Comparison of ENCODE assay signal across 18 cellular contexts in the genomic region with DNA sequence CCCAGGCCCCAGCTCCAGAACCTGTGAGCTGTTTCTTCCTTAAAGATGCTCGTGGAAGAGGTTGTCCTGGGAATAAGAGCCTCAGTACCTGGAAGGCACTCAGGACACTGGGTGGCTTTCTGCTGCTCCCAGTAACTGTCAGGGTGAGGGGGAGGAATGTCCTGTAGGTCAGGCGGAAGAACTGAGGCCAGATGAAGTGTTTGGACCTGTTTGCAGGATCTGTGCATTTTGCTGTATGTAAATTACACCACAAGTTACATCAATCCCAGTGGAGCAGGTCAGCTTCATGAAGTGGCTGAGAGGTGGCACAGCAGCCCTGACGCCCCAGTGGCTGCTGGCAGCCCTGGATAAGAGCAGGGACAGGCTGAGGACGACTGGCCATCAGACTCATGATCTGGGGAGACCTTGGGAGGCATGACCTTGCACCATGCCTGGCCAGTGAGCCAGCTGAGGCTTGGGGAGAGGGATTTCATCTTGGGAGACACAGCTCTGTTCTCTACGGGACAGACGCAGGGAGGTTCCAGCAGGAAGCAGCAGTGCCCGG. TPM values are rescaled to one million over a fixed set of nuclear protein-coding genes. Genes with fewer than 3 reads are reported as not detected.
DNase-seq lines count a peak whose midpoint lies in the region; FAIRE-seq and TF ChIP-seq lines count a peak whose summit lies in the region.
"Had no signal": no experiment of that assay in that cellular context is flagged by ENCODE, and none has a peak within 500 bp of the region (broad histone marks: within the 10 kb centered on the region; RNA-seq: fewer than 3 reads in every experiment).

No MANE protein-coding gene starts in this region.

- TF ChIP-seq POLR2A in sigmoid colon (IDR thresholded peaks at IDR 0.05), result no peak

- CTCF ChIA-PET in HEK293 (lab: Yijun Ruan, JAX), result interaction anchor here (0.6 to 3.4 kb wide), 3 partner anchors 13 to 142 kb away, joined by 3 to 20 read pairs (median 4); no protein-coding TSS in a partner anchor

- H3K9me3 ChIP-seq in HEK293 (ENCODE audit: control insufficient read depth, insufficient read depth, low read depth, low read length), result no peaks in the 10 kb centered on the region
- H3K9me3 ChIP-seq in astrocyte (ENCODE audit: insufficient read depth, low read depth, low read length), result no peaks in the 10 kb centered on the region
- H3K9me3 ChIP-seq in right atrium auricular region, result no peaks in the 10 kb centered on the region
- no peaks in the 10 kb centered on the region for H3K9me3 ChIP-seq in sigmoid colon

- intact Hi-C loops in sigmoid colon (cut with DNase I), result no loop called here

- FAIRE-seq in astrocyte (lab: Jason Lieb, UNC), result no peak

- H3K27ac Mint-ChIP-seq in astrocyte (ENCODE audit: unreplicated experiment), result no peak overlapping the region

- H3K79me2 ChIP-seq in astrocyte (ENCODE audit: insufficient read depth, low read length), result no peaks in the 10 kb centered on the region

- no peak overlapping the region for H3K9ac ChIP-seq in astrocyte (ENCODE audit: low read length)

- 55 to 60% methylated on average over 7 of the region's 7 CpGs for WGBS in sigmoid colon, 2 donors

- H3K4me3 ChIP-seq in HEK293 (ENCODE audit: low read depth, low read length) (no peak overlapping the region), astrocyte (ENCODE audit: insufficient read depth, low read depth, low read length) (no peak overlapping the region), right atrium auricular region (no peak overlapping the region), sigmoid colon (no peak overlapping the region), brain microvascular endothelial cell (ENCODE audit: low read depth, low read length) (no peak overlapping the region)
- H3K4me3 ChIP-seq: coronary artery had no signal

- H3K4me3 Mint-ChIP-seq in astrocyte (ENCODE audit: unreplicated experiment), result no peak overlapping the region
- H3K4me3 Mint-ChIP-seq: naive thymus-derived CD4-positive, alpha-beta T cell had no signal

- H3K27ac ChIP-seq in HEK293 (ENCODE audit: extremely low read depth, low read depth, low read length) (no peak overlapping the region; the same call in 1 of the 2 replicates), astrocyte (ENCODE audit: low read depth, low read length) (no peak overlapping the region), right atrium auricular region (peak overlapping the region; percentile 17 to 25), sigmoid colon (peak overlapping the region in 3 of 4 donors; percentile 40 to 52 (median 45)), brain microvascular endothelial cell (no peak overlapping the region)

- DNase-seq in astrocyte (ENCODE audit: low read depth), result no peak
- no peak for DNase-seq in right atrium auricular region (ENCODE audit: low spot score)
- no peak for DNase-seq in sigmoid colon
- DNase-seq in cerebellar cortex (ENCODE audit: low spot score), result no peak
- no peak for DNase-seq in NCI-H1048 (lab: John Stamatoyannopoulos, UW)
- DNase-seq in brain microvascular endothelial cell, result no peak
- no peak for DNase-seq in hippocampal formation (lab: John Stamatoyannopoulos, UW)
- DNase-seq: activated CD4-positive, alpha-beta T cell treated with anti-CD3 and anti-CD28 coated beads for 1 hour; KBM-7; naive thymus-derived CD4-positive, alpha-beta T cell; NCI-H1417 treated with DMSO at 0.1 percent for 48 hours; NCI-H446 treated with DMSO at 0.1 percent for 48 hours; OCI-M1; stimulated activated naive CD8-positive, alpha-beta T cell treated with anti-CD3 and anti-CD28 coated beads, Interleukin-15, Interleukin-2, amounts not matched to agents 100 U/mL and 50 U/mL, for 24 hours had no signal

- H3K9me3 Mint-ChIP-seq in astrocyte (ENCODE audit: unreplicated experiment), result no peaks in the 10 kb centered on the region
- H3K9me3 Mint-ChIP-seq: activated naive CD4-positive, alpha-beta T cell treated with anti-CD3 and anti-CD28 coated beads, Interleukin-2, amount 50 U/mL, for 72 hours had no signal

- TF ChIP-seq EP300 in sigmoid colon (IDR thresholded peaks at IDR 0.05), result no peak

- no peak overlapping the region for H3K4me2 ChIP-seq in astrocyte (ENCODE audit: low read length)

- TF ChIP-seq CTCF in HEK293 (tag by site-specific recombination; IDR thresholded peaks at IDR 0.05), result no peak
- no peak for TF ChIP-seq CTCF in astrocyte (IDR thresholded peaks at IDR 0.05; ENCODE audit: insufficient read depth, low read depth, low read length)
- TF ChIP-seq CTCF in right atrium auricular region (IDR thresholded peaks at IDR 0.05), result no peak
- no peak for TF ChIP-seq CTCF in sigmoid colon (IDR thresholded peaks at IDR 0.05)
- TF ChIP-seq CTCF in brain microvascular endothelial cell (IDR thresholded peaks at IDR 0.05; ENCODE audit: low read depth, low read length, missing control alignments), result no peak

- H3K36me3 Mint-ChIP-seq in astrocyte (ENCODE audit: low read depth, unreplicated experiment), result peaks cover 6% of the 10 kb centered on the region
- H3K36me3 Mint-ChIP-seq: activated naive CD4-positive, alpha-beta T cell treated with anti-CD3 and anti-CD28 coated beads, Interleukin-2, amount 50 U/mL, for 72 hours had no signal

- H3K27me3 ChIP-seq in astrocyte (ENCODE audit: insufficient read depth, low read length) (no peaks in the 10 kb centered on the region), right atrium auricular region (no peaks in the 10 kb centered on the region), sigmoid colon (no peaks in the 10 kb centered on the region), brain microvascular endothelial cell (replicated peaks) (no peaks in the 10 kb centered on the region)

- H3K4me1 ChIP-seq in HEK293 (ENCODE audit: control insufficient read depth, insufficient read depth, low read length), result peaks cover 6% of the 10 kb centered on the region; the same call in 1 of the 2 replicates
- peaks cover 18% of the 10 kb centered on the region for H3K4me1 ChIP-seq in astrocyte (ENCODE audit: insufficient read depth, low read length)
- peaks cover 0 to 6% of the 10 kb centered on the region in 2 donors for H3K4me1 ChIP-seq in right atrium auricular region
- H3K4me1 ChIP-seq in sigmoid colon, result peaks cover 0 to 14% (median 10%) of the 10 kb centered on the region in 4 donors

- peaks cover 15% of the 10 kb centered on the region for H3K27me3 Mint-ChIP-seq in astrocyte (ENCODE audit: low read depth, unreplicated experiment)
- H3K27me3 Mint-ChIP-seq: naive thymus-derived CD4-positive, alpha-beta T cell had no signal

- in situ Hi-C loops in brain microvascular endothelial cell (cut with HindIII; ENCODE audit: low pct_ligation_motif_present, low sequenced_read_pairs), result loop anchor here (25.0 kb wide), 1 partner anchor 130 kb away; no protein-coding TSS in a partner anchor

- POLR2A ChIA-PET in HEK293 (lab: Yijun Ruan, JAX), result interaction anchor here (0.5 kb wide), 2 partner anchors 23 to 133 kb away, joined by 3 read pairs; no protein-coding TSS in a partner anchor

- H3K36me3 ChIP-seq in HEK293 (ENCODE audit: control insufficient read depth in 2 of 2, insufficient read depth in 1 of 2, low read length in 2 of 2) (no peaks in the 10 kb centered on the region), astrocyte (ENCODE audit: insufficient read depth, low read length) (no peaks in the 10 kb centered on the region), right atrium auricular region (peaks cover 6% of the 10 kb centered on the region), sigmoid colon (peaks cover 0 to 12% (median 0%) of the 10 kb centered on the region in 4 donors), brain microvascular endothelial cell (replicated peaks) (no peaks in the 10 kb centered on the region)

- peaks cover 4% of the 10 kb centered on the region for H3K4me1 Mint-ChIP-seq in astrocyte (ENCODE audit: low read depth, unreplicated experiment)
- H3K4me1 Mint-ChIP-seq: naive thymus-derived CD4-positive, alpha-beta T cell had no signal

- no peaks in the 10 kb centered on the region for H4K20me1 ChIP-seq in astrocyte (ENCODE audit: insufficient read depth, low read length)

- H2AFZ ChIP-seq in astrocyte (ENCODE audit: low read depth, low read length), result peak overlapping the region; percentile 47

TF ChIP-seq in HEK293, 187 proteins besides CTCF, POLR2A, EP300 and RAD21:
- TF ChIP-seq SCRT2 (tag by site-specific recombination; IDR thresholded peaks at IDR 0.05) (peak; percentile 29; the same call in 1 of the 2 replicates), ZNF529 (tag by site-specific recombination; IDR thresholded peaks at IDR 0.05; ENCODE audit: insufficient replicate concordance) (no peak), ZNF600 (tag by site-specific recombination; IDR thresholded peaks at IDR 0.05) (peak; percentile 82), ZNF23 (tag by site-specific recombination; IDR thresholded peaks at IDR 0.05; ENCODE audit: borderline replicate concordance) (no peak), ZBTB17 (tag by site-specific recombination; IDR thresholded peaks at IDR 0.05) (peak; percentile 63; the same call in 1 of the 2 replicates)

RNA-seq across cellular contexts. Expression of gene HDAC11, which starts 27.2 kb away (rescaled TPM):
- total RNA-seq in astrocyte, result 8.6 and 9.5 TPM in 2 replicates
- total RNA-seq in right atrium auricular region, result 10 to 100 TPM; 30.6 to 30.7 TPM
- total RNA-seq in sigmoid colon, result 10 to 100 TPM; 15.5 to 17.2 (median 16.7) TPM
- 10 to 100 TPM; 20.6 to 30.3 (median 22.8) TPM for polyA plus RNA-seq in sigmoid colon

RNA-seq across cellular contexts. Expression of gene FBLN2, which starts 41.6 kb away (rescaled TPM):
- 36.6 and 57.3 TPM in 2 replicates for total RNA-seq in astrocyte
- 100 to 1,000 TPM; 122 to 185 TPM for total RNA-seq in right atrium auricular region
- 100 to 1,000 TPM in 1 of 4 donors, 10 to 100 TPM in 3; 18.7 to 134 (median 56.5) TPM for total RNA-seq in sigmoid colon
- polyA plus RNA-seq in sigmoid colon, result 10 to 100 TPM in 1 of 3 donors, 1 to 10 TPM in 2; 1.2 to 14.8 (median 4.2) TPM
- total RNA-seq: activated naive CD4-positive, alpha-beta T cell treated with anti-CD3 and anti-CD28 coated beads, Interleukin-2, amount 50 U/mL, for 72 hours; H4 had no signal
- polyA plus RNA-seq: naive thymus-derived CD4-positive, alpha-beta T cell had no signal

Comparison
In these comparisons a context has a peak if more than half of its experiments do, and no peak if none do; other contexts are left out.
1. H3K27ac ChIP-seq: peak in right atrium auricular region (2 of 2) and sigmoid colon (3 of 4); none in HEK293 (single experiment), astrocyte (single experiment) and brain microvascular endothelial cell (single experiment).